Comparison of ENCODE assay signal across 9 cellular contexts in the genomic region with DNA sequence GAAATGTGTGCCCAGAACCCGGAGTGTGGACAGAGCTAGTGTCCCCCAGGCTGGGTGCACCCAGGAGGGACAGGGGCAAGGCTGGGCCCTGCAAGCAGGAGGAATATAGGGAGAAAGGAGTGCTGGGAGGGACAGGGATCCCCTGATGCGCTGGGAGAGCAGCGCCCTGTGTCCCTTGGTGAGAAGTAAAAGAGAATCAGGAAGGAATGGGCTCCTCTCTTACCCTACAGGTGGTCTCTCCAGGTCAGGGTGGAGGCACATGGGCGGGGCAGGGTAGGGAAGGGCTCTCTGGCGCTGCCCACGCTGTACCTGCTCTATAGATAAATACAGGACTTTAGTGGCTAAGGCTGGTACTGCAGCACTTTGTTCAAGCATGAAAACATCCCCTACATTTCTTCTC.
DNase-seq lines count a peak whose midpoint lies in the region; ATAC-seq and TF ChIP-seq lines count a peak whose summit lies in the region.
"Had no signal": no experiment of that assay in that cellular context is flagged by ENCODE, and none has a peak within 500 bp of the region (broad histone marks: within the 10 kb centered on the region; RNA-seq: fewer than 3 reads in every experiment).

No MANE protein-coding gene starts in this region.

- H3K36me3 Mint-ChIP-seq in T-helper 1 cell treated with Interleukin-12 subunit alpha and Interleukin-12 subunit beta and Interleukin-4 antibody, amounts not matched to agents 30 μg/mL and 1 μg/mL, for 36 hours (ENCODE audit: low read depth): no peaks in the 10 kb centered on the region
- no peaks in the 10 kb centered on the region for H3K36me3 Mint-ChIP-seq in osteocyte (ENCODE audit: unreplicated experiment)

- H3K4me3 Mint-ChIP-seq in T-helper 1 cell treated with Interleukin-12 subunit alpha and Interleukin-12 subunit beta and Interleukin-4 antibody, amounts not matched to agents 30 μg/mL and 1 μg/mL, for 36 hours: peak overlapping the region; percentile 52
- H3K4me3 Mint-ChIP-seq in osteocyte (ENCODE audit: unreplicated experiment): no peak overlapping the region

- H3K9me3 Mint-ChIP-seq in T-helper 1 cell treated with Interleukin-12 subunit alpha and Interleukin-12 subunit beta and Interleukin-4 antibody, amounts not matched to agents 30 μg/mL and 1 μg/mL, for 36 hours: no peaks in the 10 kb centered on the region
- H3K9me3 Mint-ChIP-seq in osteocyte (ENCODE audit: unreplicated experiment): peaks cover 7% of the 10 kb centered on the region

- peak; percentile 8 for TF ChIP-seq CTCF in osteocyte (IDR thresholded peaks at IDR 0.05)

- H3K27ac Mint-ChIP-seq in T-helper 1 cell treated with Interleukin-12 subunit alpha and Interleukin-12 subunit beta and Interleukin-4 antibody, amounts not matched to agents 30 μg/mL and 1 μg/mL, for 36 hours: peak overlapping the region; percentile 60
- H3K27ac Mint-ChIP-seq in osteocyte (ENCODE audit: unreplicated experiment): no peak overlapping the region

- peak; percentile 57 for ATAC-seq in HG02759 (IDR thresholded peaks at IDR 0.05; ENCODE audit: unreplicated experiment)

- H3K4me1 Mint-ChIP-seq in T-helper 1 cell treated with Interleukin-12 subunit alpha and Interleukin-12 subunit beta and Interleukin-4 antibody, amounts not matched to agents 30 μg/mL and 1 μg/mL, for 36 hours (ENCODE audit: low read depth): peaks cover 26% of the 10 kb centered on the region
- H3K4me1 Mint-ChIP-seq in osteocyte (ENCODE audit: unreplicated experiment): no peaks in the 10 kb centered on the region

- H3K27me3 Mint-ChIP-seq in T-helper 1 cell treated with Interleukin-12 subunit alpha and Interleukin-12 subunit beta and Interleukin-4 antibody, amounts not matched to agents 30 μg/mL and 1 μg/mL, for 36 hours (ENCODE audit: low read depth): peaks cover 44% of the 10 kb centered on the region
- no peaks in the 10 kb centered on the region for H3K27me3 Mint-ChIP-seq in osteocyte (ENCODE audit: unreplicated experiment)

- DNase-seq in activated CD4-positive, alpha-beta T cell treated with anti-CD3 and anti-CD28 coated beads for 48 hours: peak; percentile 31
- no peak for DNase-seq in activated CD4-positive, alpha-beta T cell treated with anti-CD3 and anti-CD28 coated beads, Interleukin-2, amount 50 U/mL, for 1 hour
- DNase-seq in osteocyte (ENCODE audit: extremely low spot score, unreplicated experiment) (peak; percentile 79), NCI-H187 (lab: John Stamatoyannopoulos, UW) (no peak), T-helper 9 cell (no peak)
- DNase-seq in activated effector memory CD4-positive, alpha-beta T cell treated with anti-CD3 and anti-CD28 coated beads, Interleukin-2, amount 50 U/mL, for 16 hours: no peak
- DNase-seq: NCI-H2029 had no signal

Comparison
In these comparisons a context has a peak if more than half of its experiments do, and no peak if none do; other contexts are left out.
1. DNase-seq: peak in activated CD4-positive, alpha-beta T cell treated with anti-CD3 and anti-CD28 coated beads for 48 hours (single experiment) and osteocyte (single experiment); none in activated CD4-positive, alpha-beta T cell treated with anti-CD3 and anti-CD28 coated beads, Interleukin-2, amount 50 U/mL, for 1 hour (single experiment), activated effector memory CD4-positive, alpha-beta T cell treated with anti-CD3 and anti-CD28 coated beads, Interleukin-2, amount 50 U/mL, for 16 hours (single experiment), NCI-H187 (0 of 2) and T-helper 9 cell (single experiment).